ENCODE assay signal across 30 cellular contexts in the genomic region with DNA sequence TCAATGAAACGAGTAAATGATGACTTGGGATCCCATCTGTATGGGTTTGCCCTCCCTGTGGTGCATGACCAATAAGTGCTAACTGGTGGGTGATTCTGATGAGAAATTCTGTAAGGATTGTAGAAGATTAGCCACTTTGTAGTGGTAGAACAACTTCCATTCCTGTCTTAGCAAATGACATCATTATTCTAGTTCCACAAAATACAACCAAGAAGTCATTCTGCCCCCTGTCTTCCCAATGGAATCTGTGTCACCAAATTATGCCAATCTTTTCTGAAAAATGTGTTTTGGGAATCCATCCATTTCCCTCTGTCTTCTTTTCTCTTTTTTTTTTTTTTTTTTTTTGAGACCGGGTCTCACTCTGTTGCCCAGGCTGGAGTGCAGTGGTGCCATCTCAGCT. TPM values are rescaled to one million over a fixed set of nuclear protein-coding genes. Genes with fewer than 3 reads are reported as not detected.
DNase-seq lines count a peak whose midpoint lies in the region; ATAC-seq, FAIRE-seq and TF ChIP-seq lines count a peak whose summit lies in the region.
"Had no signal": no experiment of that assay in that cellular context is flagged by ENCODE, and none has a peak within 500 bp of the region (broad histone marks: within the 10 kb centered on the region; RNA-seq: fewer than 3 reads in every experiment).

No MANE protein-coding gene starts in this region.

- H3K27ac Mint-ChIP-seq in H9, result peak overlapping the region in 2 of 3 experiments; percentile 9 to 85; a peak in 2 of 7 replicates
- no peak overlapping the region for H3K27ac Mint-ChIP-seq in activated naive CD8-positive, alpha-beta T cell treated with anti-CD3 and anti-CD28 coated beads for 36 hours
- H3K27ac Mint-ChIP-seq: CD14-positive monocyte; CD4-positive, alpha-beta memory T cell; CD8-positive, alpha-beta memory T cell had no signal

- H3K4me2 ChIP-seq in H9 (ENCODE audit: insufficient read depth, insufficient read length, low read length) (no peak overlapping the region), H1 (ENCODE audit: insufficient read depth in 1 of 2, low read depth in 2 of 2, low read length in 2 of 2) (no peak overlapping the region), PC-3 (ENCODE audit: low read length) (no peak overlapping the region)
- H3K4me2 ChIP-seq: BLaER1 had no signal

- no peak for TF ChIP-seq POLR2A in H1 (IDR thresholded peaks at IDR 0.05; ENCODE audit: control extremely low read depth in 1 of 2, low read depth in 2 of 2, low read length in 2 of 2)

- no peak overlapping the region for H2BK120ac ChIP-seq in H9 (ENCODE audit: low read depth, low read length, poor library complexity, severe bottlenecking)
- no peak overlapping the region for H2BK120ac ChIP-seq in H1 (replicated peaks; ENCODE audit: low read depth, low read length)

- H2BK12ac ChIP-seq in H9 (ENCODE audit: insufficient read length, low read depth, low read length) (no peak overlapping the region), H1 (ENCODE audit: low read depth, low read length) (no peak overlapping the region)

- no CpG with 5 or more reads among the region's 2 CpGs for WGBS in H9 (ENCODE audit: extremely low coverage, insufficient read length, low lambda C conversion rate)
- 91% methylated on average over 1 of the region's 2 CpGs; no CpG with 5 or more reads in 1 of the 2 experiments for WGBS in H1 (ENCODE audit: extremely low coverage in 1 of 2, insufficient coverage in 1 of 2, insufficient read length in 1 of 2, insufficient replicate concordance in 2 of 2, low coverage in 1 of 2, low lambda C conversion rate in 2 of 2, missing lambda C conversion rate in 1 of 2), 2 experiments

- H2BK5ac ChIP-seq in H9 (ENCODE audit: insufficient read length, low read length) (no peak overlapping the region), H1 (ENCODE audit: low read depth, low read length) (no peak overlapping the region)

- no peak overlapping the region for H2AK5ac ChIP-seq in H9 (ENCODE audit: insufficient read length, low read length)
- H2AK5ac ChIP-seq in H1 (ENCODE audit: low read depth, low read length), result no peak overlapping the region

- ATAC-seq in PC-3, result no peak
- ATAC-seq: GM12878 had no signal

- H3K4me3 Mint-ChIP-seq in H9, result no peak overlapping the region
- no peak overlapping the region for H3K4me3 Mint-ChIP-seq in activated naive CD8-positive, alpha-beta T cell treated with anti-CD3 and anti-CD28 coated beads for 36 hours
- H3K4me3 Mint-ChIP-seq: CD14-positive monocyte; CD4-positive, alpha-beta memory T cell; CD4-positive, CD25-positive, alpha-beta regulatory T cell; CD8-positive, alpha-beta memory T cell had no signal

- H3K27me3 Mint-ChIP-seq in H9 (ENCODE audit: low read depth), result no peaks in the 10 kb centered on the region
- H3K27me3 Mint-ChIP-seq in activated naive CD8-positive, alpha-beta T cell treated with anti-CD3 and anti-CD28 coated beads for 36 hours, result peaks cover 4% of the 10 kb centered on the region
- H3K27me3 Mint-ChIP-seq: CD4-positive, alpha-beta memory T cell; CD8-positive, alpha-beta memory T cell had no signal

- CTCF ChIA-PET in HEK293 (lab: Yijun Ruan, JAX) (no interaction called here), H1 (lab: Charles Lee; ENCODE audit: partially characterized antibody) (interaction anchor here (1.0 to 1.2 kb wide), 3 partner anchors 33 to 155 kb away, joined by 3 to 4 read pairs (median 4); no protein-coding TSS in a partner anchor), PC-3 (lab: Charles Lee) (no interaction called here)

- H4K91ac ChIP-seq in H9 (ENCODE audit: insufficient read length, low read depth, low read length) (no peak overlapping the region), H1 (replicated peaks; ENCODE audit: insufficient read length, low read length) (no peak overlapping the region)

- no peaks in the 10 kb centered on the region for H3K9me3 ChIP-seq in H9 (ENCODE audit: control insufficient read depth, low read depth, low read length)
- H3K9me3 ChIP-seq in HEK293 (ENCODE audit: control insufficient read depth, insufficient read depth, low read depth, low read length), result no peaks in the 10 kb centered on the region
- H3K9me3 ChIP-seq in H1 (ENCODE audit: insufficient read depth in 2 of 2, low read depth in 1 of 2, low read length in 1 of 2), result no peaks in the 10 kb centered on the region
- H3K9me3 ChIP-seq in PC-3 (ENCODE audit: low read length), result no peaks in the 10 kb centered on the region
- H3K9me3 ChIP-seq: BE2C, BLaER1 had no signal

- no peaks in the 10 kb centered on the region for H3K9me3 Mint-ChIP-seq in H9
- H3K9me3 Mint-ChIP-seq in activated naive CD8-positive, alpha-beta T cell treated with anti-CD3 and anti-CD28 coated beads for 36 hours, result no peaks in the 10 kb centered on the region
- H3K9me3 Mint-ChIP-seq: CD14-positive monocyte had no signal

- no peaks in the 10 kb centered on the region for H3K23me2 ChIP-seq in H9 (ENCODE audit: insufficient read length, low read depth, low read length, poor library complexity, severe bottlenecking)
- H3K23me2 ChIP-seq in H1 (ENCODE audit: low read depth, low read length), result no peaks in the 10 kb centered on the region

- H4K8ac ChIP-seq in H9 (replicated peaks; ENCODE audit: insufficient read length, low read depth, low read length) (no peak overlapping the region), H1 (ENCODE audit: extremely low read depth, insufficient read depth, low read length) (no peak overlapping the region)

- H3K9ac ChIP-seq in H9 (ENCODE audit: extremely low read depth, insufficient read length, low read length), result no peak overlapping the region
- no peak overlapping the region for H3K9ac ChIP-seq in H1 (replicated peaks in 1 of 4; ENCODE audit: extremely low read depth in 1 of 4, low read depth in 3 of 4, low read length in 3 of 4)
- no peak overlapping the region for H3K9ac ChIP-seq in PC-3 (ENCODE audit: low read length)
- H3K9ac ChIP-seq: BLaER1 had no signal

- H3K18ac ChIP-seq in H9 (ENCODE audit: insufficient read length, low read depth, low read length) (no peak overlapping the region), H1 (ENCODE audit: extremely low read depth, low read length) (no peak overlapping the region)

- H3K79me2 ChIP-seq in H9 (ENCODE audit: insufficient read depth, low read length), result no peaks in the 10 kb centered on the region
- no peaks in the 10 kb centered on the region for H3K79me2 ChIP-seq in H1 (ENCODE audit: control insufficient read depth in 1 of 2, insufficient read depth in 2 of 2, low read length in 2 of 2)
- H3K79me2 ChIP-seq in PC-3 (ENCODE audit: low read length), result no peaks in the 10 kb centered on the region

- TF ChIP-seq CTCF in H9 (conservative IDR thresholded peaks at IDR 0.05) (no peak), HEK293 (tag by site-specific recombination; IDR thresholded peaks at IDR 0.05) (no peak), H1 (IDR thresholded peaks at IDR 0.05; ENCODE audit: control extremely low read depth in 1 of 3, insufficient read depth in 1 of 3, low read depth in 1 of 3, low read length in 3 of 3) (no peak), PC-3 (conservative IDR thresholded peaks at IDR 0.05; ENCODE audit: low read depth, low read length) (no peak)

- H3K4me3 ChIP-seq in HEK293 (ENCODE audit: low read depth, low read length) (no peak overlapping the region), H1 (ENCODE audit: extremely low read depth in 1 of 4, insufficient read depth in 2 of 4, low read depth in 3 of 4, low read length in 4 of 4) (no peak overlapping the region), PC-3 (ENCODE audit: low read length) (no peak overlapping the region)
- H3K4me3 ChIP-seq: BLaER1, GM12878 had no signal

- H4K5ac ChIP-seq in H9 (ENCODE audit: insufficient read length, low read depth, low read length) (no peak overlapping the region), H1 (ENCODE audit: insufficient read length, low read depth, low read length) (no peak overlapping the region)

- no peak for TF ChIP-seq EP300 in H1 (IDR thresholded peaks at IDR 0.05; ENCODE audit: borderline replicate concordance in 1 of 2, low read depth in 2 of 2, low read length in 2 of 2)

- H3K36me3 ChIP-seq in HEK293 (ENCODE audit: control insufficient read depth in 2 of 2, insufficient read depth in 1 of 2, low read length in 2 of 2) (no peaks in the 10 kb centered on the region), H1 (ENCODE audit: control insufficient read depth in 2 of 4, insufficient read depth in 4 of 4, low read length in 3 of 4) (no peaks in the 10 kb centered on the region), PC-3 (ENCODE audit: low read depth, low read length) (no peaks in the 10 kb centered on the region)
- H3K36me3 ChIP-seq: BE2C, BLaER1 had no signal

- H4K20me1 ChIP-seq in H9 (ENCODE audit: control insufficient read depth, insufficient read depth, insufficient read length) (no peaks in the 10 kb centered on the region), H1 (replicated peaks in 1 of 2; ENCODE audit: control insufficient read depth in 1 of 2, insufficient read depth in 2 of 2, low read length in 2 of 2) (no peaks in the 10 kb centered on the region), PC-3 (ENCODE audit: low read length) (no peaks in the 10 kb centered on the region)
- H4K20me1 ChIP-seq: BLaER1 had no signal

- POLR2A ChIA-PET in HEK293 (lab: Yijun Ruan, JAX) (no interaction called here), H1 (lab: Charles Lee; ENCODE audit: partially characterized antibody) (no interaction called here), PC-3 (lab: Charles Lee; ENCODE audit: unreplicated experiment) (no interaction called here)

- no peak overlapping the region for H3K4ac ChIP-seq in H9 (ENCODE audit: low read depth, low read length)
- no peak overlapping the region for H3K4ac ChIP-seq in H1 (replicated peaks; ENCODE audit: insufficient read length, low read depth, low read length)

- no peaks in the 10 kb centered on the region for H3K9me2 ChIP-seq in PC-3 (replicated peaks; ENCODE audit: low read length)

- no peak overlapping the region for H3K56ac ChIP-seq in H9 (ENCODE audit: insufficient read length, low read depth, low read length)
- H3K56ac ChIP-seq in H1 (replicated peaks; ENCODE audit: insufficient read length, low read depth, low read length), result no peak overlapping the region

- no peak overlapping the region for H3T11ph ChIP-seq in H9 (ENCODE audit: low read length)

- H2BK20ac ChIP-seq in H9 (ENCODE audit: low read depth, low read length, poor library complexity, severe bottlenecking), result no peak overlapping the region
- H2BK20ac ChIP-seq in H1 (ENCODE audit: low read length), result no peak overlapping the region

- no peak overlapping the region for H3K23ac ChIP-seq in H9 (ENCODE audit: insufficient read length, low read depth, low read length)
- H3K23ac ChIP-seq in H1 (ENCODE audit: insufficient read length), result no peak overlapping the region

- DNase-seq in H9 (no peak), H1 (ENCODE audit: low read depth in 1 of 2, low spot score in 2 of 2) (no peak), PC-3 (no peak), KBM-7 (no peak)
- no peak for DNase-seq in activated naive CD8-positive, alpha-beta T cell treated with anti-CD3 and anti-CD28 coated beads for 36 hours
- DNase-seq: 8988T; ACHN; BE2C; C1 segment of cervical spinal cord; CD4-positive, alpha-beta memory T cell; CD4-positive, CD25-positive, alpha-beta regulatory T cell; CD8-positive, alpha-beta memory T cell; COR-L47; DMS 273 treated with DMSO at 0.1 percent for 48 hours; DMS153; DMS53; DMS79; DND-41; EL; GDM1 had no signal

- in situ Hi-C loops in KBM-7 (cut with MboI; ENCODE audit: low pct_unique_long_range_greater_than_20kb, low sequenced_read_pairs), result no loop called here

- H3K36me3 Mint-ChIP-seq in H9 (ENCODE audit: insufficient read depth in 1 of 3, low read depth in 3 of 3), result no peaks in the 10 kb centered on the region
- no peaks in the 10 kb centered on the region for H3K36me3 Mint-ChIP-seq in activated naive CD8-positive, alpha-beta T cell treated with anti-CD3 and anti-CD28 coated beads for 36 hours
- H3K36me3 Mint-ChIP-seq: CD14-positive monocyte; CD4-positive, alpha-beta memory T cell; CD4-positive, CD25-positive, alpha-beta regulatory T cell; CD8-positive, alpha-beta memory T cell had no signal

- no TSS peak for BruUV-seq in PC-3 (replicated peaks; lab: Mats Ljungman, UMichigan)

- peaks cover 9 to 17% of the 10 kb centered on the region in 2 experiments; a peak in 3 of 4 replicates for H3K4me1 Mint-ChIP-seq in H9
- peaks cover 4% of the 10 kb centered on the region for H3K4me1 Mint-ChIP-seq in activated naive CD8-positive, alpha-beta T cell treated with anti-CD3 and anti-CD28 coated beads for 36 hours
- H3K4me1 Mint-ChIP-seq: CD4-positive, alpha-beta memory T cell; CD8-positive, alpha-beta memory T cell had no signal

- H2BK15ac ChIP-seq in H9 (ENCODE audit: low read depth, low read length), result no peak overlapping the region
- H2BK15ac ChIP-seq in H1 (ENCODE audit: low read length), result no peak overlapping the region

- TF ChIP-seq RAD21 in H1 (IDR thresholded peaks at IDR 0.05 in 1 of 2, conservative IDR thresholded peaks at IDR 0.05 in 1 of 2; ENCODE audit: low read depth in 2 of 2, low read length in 2 of 2), result no peak

- H3F3A ChIP-seq in PC-3 (ENCODE audit: low read length, unreplicated experiment), result no peaks in the 10 kb centered on the region

- H3K14ac ChIP-seq in H9 (ENCODE audit: insufficient read depth, low read length) (no peak overlapping the region), H1 (ENCODE audit: insufficient read length) (no peak overlapping the region)

- no peak overlapping the region for H3K27ac ChIP-seq in H9 (ENCODE audit: insufficient read length, low read depth, low read length)
- no peak overlapping the region for H3K27ac ChIP-seq in HEK293 (ENCODE audit: extremely low read depth, low read depth, low read length)
- H3K27ac ChIP-seq in H1 (ENCODE audit: low read depth, low read length), result no peak overlapping the region
- no peak overlapping the region for H3K27ac ChIP-seq in PC-3 (ENCODE audit: low read length)
- H3K27ac ChIP-seq: BLaER1 had no signal

- H3K79me1 ChIP-seq in H9 (ENCODE audit: insufficient read depth, low read depth, low read length, poor library complexity, severe bottlenecking) (no peaks in the 10 kb centered on the region), H1 (ENCODE audit: low read depth, low read length) (no peaks in the 10 kb centered on the region)

- H3K4me1 ChIP-seq in H9 (ENCODE audit: insufficient read depth, low read length) (no peaks in the 10 kb centered on the region), HEK293 (ENCODE audit: control insufficient read depth, insufficient read depth, low read length) (peaks cover 18% of the 10 kb centered on the region), H1 (replicated peaks in 1 of 4; ENCODE audit: control insufficient read depth in 3 of 4, insufficient read depth in 4 of 4, low read length in 3 of 4) (peaks cover 0 to 4% (median under 1%) of the 10 kb centered on the region in 4 experiments; a peak in 2 of 7 replicates), PC-3 (ENCODE audit: insufficient read depth, low read length) (peaks cover 9% of the 10 kb centered on the region; the same call in 1 of the 2 replicates)
- H3K4me1 ChIP-seq: BE2C, BLaER1 had no signal

- no peak for FAIRE-seq in H1 (lab: Jason Lieb, UNC)
- FAIRE-seq: A204.1, GM12878, GM12892, GM18507 had no signal

- H3K27me3 ChIP-seq in H9 (ENCODE audit: insufficient read depth, low read length) (no peaks in the 10 kb centered on the region), H1 (replicated peaks in 1 of 4; ENCODE audit: control insufficient read depth in 3 of 4, extremely low read depth in 1 of 4, insufficient read depth in 3 of 4, low read length in 3 of 4) (no peaks in the 10 kb centered on the region), PC-3 (ENCODE audit: low read length) (no peaks in the 10 kb centered on the region)
- H3K27me3 ChIP-seq: BE2C, BLaER1 had no signal

- intact Hi-C loops in PC-3 (cut with micrococcal nuclease), result no loop called here

- H2AFZ ChIP-seq in H9 (ENCODE audit: low read length), result no peak overlapping the region
- H2AFZ ChIP-seq in H1 (ENCODE audit: low read length), result peak overlapping the region; percentile 91; the same call in 1 of the 2 replicates
- no peak overlapping the region for H2AFZ ChIP-seq in PC-3 (ENCODE audit: low read length)

RNA-seq across cellular contexts. Expression of a gene that starts 48.4 kb away (rescaled TPM):
- total RNA-seq in H9 (2021), result not detected in 2 replicates
- not detected in 2 replicates for total RNA-seq in H1 (2021; fragmentation: NEBNext Ultra II Directional; extraction: Animal tissue kit (Norgen Biotek cat#: 25700))
- polyA plus RNA-seq in H1 (2011; rRNA removed), result not detected in 2 replicates
- not detected for polyA plus RNA-seq in H1 (2011; cell fraction: cytosol; rRNA removed)
- not detected for polyA plus RNA-seq in H1 (2011; cell fraction: nucleus; rRNA removed)
- polyA plus RNA-seq in H1 (2012, experiment 1 of 2), result not detected in 4 replicates
- not detected for polyA plus RNA-seq in H1 (2012, experiment 2 of 2)
- not detected for polyA plus RNA-seq in H1 (2013, experiment 1 of 2)
- not detected for polyA plus RNA-seq in H1 (2013, experiment 2 of 2)
- not detected in 2 replicates for polyA minus RNA-seq in H1 (2011; rRNA and poly(A)+ RNA removed)
- polyA minus RNA-seq in H1 (2011; cell fraction: cytosol; rRNA and poly(A)+ RNA removed), result not detected
- not detected for polyA minus RNA-seq in H1 (2011; cell fraction: nucleus; rRNA and poly(A)+ RNA removed)
- total RNA-seq in PC-3 (2014; rRNA removed), result 0.36 TPM in 1 of 2 replicates, not detected in the other
- not detected for total RNA-seq in activated naive CD8-positive, alpha-beta T cell treated with anti-CD3 and anti-CD28 coated beads for 36 hours
- total RNA-seq: A673; CD4-positive, alpha-beta memory T cell; CD4-positive, CD25-positive, alpha-beta regulatory T cell; CD8-positive, alpha-beta memory T cell; Daoy; G401; GM12878 had no signal
- polyA plus RNA-seq: CD14-positive monocyte; CD4-positive, alpha-beta memory T cell; CD4-positive, CD25-positive, alpha-beta regulatory T cell; CD8-positive, alpha-beta memory T cell; GM12878 had no signal
